Comparison of ENCODE assay signal across 19 cellular contexts in genomic region chr22:27004434-27004833, GRCh38.
DNase-seq lines count a peak whose midpoint lies in the region; ATAC-seq and TF ChIP-seq lines count a peak whose summit lies in the region.
"Had no signal": no experiment of that assay in that cellular context is flagged by ENCODE, and none has a peak within 500 bp of the region (broad histone marks: within the 10 kb centered on the region; RNA-seq: fewer than 3 reads in every experiment).

No MANE protein-coding gene starts in this region.

- no peaks in the 10 kb centered on the region for H3K9me3 ChIP-seq in iPS-20b (ENCODE audit: insufficient read depth, low read depth, low read length)

- H3K27me3 Mint-ChIP-seq in GM23338 (ENCODE audit: insufficient read depth, low read depth, poor library complexity) (peaks cover 2% of the 10 kb centered on the region), WTC11 (ENCODE audit: low read depth) (no peaks in the 10 kb centered on the region), T-cell (peaks cover 0 to 11% of the 10 kb centered on the region in 2 donors)

- peak overlapping the region; percentile 2; the same call in 1 of the 2 replicates for H3K9ac ChIP-seq in iPS-20b (ENCODE audit: low read depth, low read length)

- H3K27ac ChIP-seq in GM23338 (ENCODE audit: low read depth) (no peak overlapping the region), iPS-20b (ENCODE audit: low read length) (no peak overlapping the region)

- H3K4me1 Mint-ChIP-seq in GM23338 = peaks cover 17% of the 10 kb centered on the region
- peaks cover 28% of the 10 kb centered on the region for H3K4me1 Mint-ChIP-seq in WTC11
- no peaks in the 10 kb centered on the region for H3K4me1 Mint-ChIP-seq in T-cell
- H3K4me1 Mint-ChIP-seq: CD8-positive, alpha-beta memory T cell had no signal

- POLR2A ChIA-PET in WTC11 (lab: Charles Lee) = no interaction called here
- POLR2A ChIA-PET in T-cell (lab: Charles Lee) = no interaction called here

- peak; percentile 77 for DNase-seq in GM23338 (ENCODE audit: low spot score)
- peak; percentile 30 for DNase-seq in NAMALWA (ENCODE audit: low spot score)
- no peak for DNase-seq in WTC11 (ENCODE audit: low spot score)
- no peak for DNase-seq in NCI-H69 (lab: John Stamatoyannopoulos, UW)
- DNase-seq in T-cell = no peak
- DNase-seq in NCI-H2171 (lab: John Stamatoyannopoulos, UW) = no peak
- DNase-seq: C1 segment of cervical spinal cord; CD8-positive, alpha-beta memory T cell; HCEC 1CT; KG1; NCI-H1436; NCI-H1930; NCI-H345; NCI-H524 treated with DMSO at 0.1 percent for 48 hours; NK-92 treated with Interleukin-12 subunit alpha and Interleukin-12 subunit beta, amount 100 ng/mL, for 24 hours; SHP77 treated with DMSO at 0.1 percent for 48 hours had no signal

- H3K27me3 ChIP-seq in GM23338 (ENCODE audit: insufficient read depth) (no peaks in the 10 kb centered on the region), iPS-20b (ENCODE audit: insufficient read depth, low read length) (no peaks in the 10 kb centered on the region)

- CTCF ChIA-PET in WTC11 (lab: Charles Lee) = interaction anchor here (0.6 kb wide), 1 partner anchor 262 kb away, joined by 3 read pairs; no protein-coding TSS in a partner anchor
- CTCF ChIA-PET in T-cell (lab: Charles Lee) = no interaction called here

- H3K27ac Mint-ChIP-seq in GM23338 (peak overlapping the region; percentile 79), WTC11 (peak overlapping the region; percentile 23; the same call in 1 of the 2 replicates), T-cell (no peak overlapping the region)
- H3K27ac Mint-ChIP-seq: CD8-positive, alpha-beta memory T cell had no signal

- no peaks in the 10 kb centered on the region for H4K20me1 ChIP-seq in GM23338 (replicated peaks; ENCODE audit: insufficient read depth)

- H3K79me2 ChIP-seq in GM23338 (replicated peaks; ENCODE audit: insufficient read depth) = no peaks in the 10 kb centered on the region

- ATAC-seq in GM23338 (peak; percentile 99), WTC11 (peak; percentile 99), T-cell (replicated peaks in 1 of 4) (no peak), GM19467 (IDR thresholded peaks at IDR 0.05; ENCODE audit: unreplicated experiment) (no peak)
- ATAC-seq: SK-N-SH treated with all-trans-retinoic acid at 6 μM for 48 hours had no signal

- peaks cover 3% of the 10 kb centered on the region; the same call in 1 of the 3 replicates for H3K36me3 Mint-ChIP-seq in GM23338 (ENCODE audit: low read depth)
- no peaks in the 10 kb centered on the region for H3K36me3 Mint-ChIP-seq in WTC11
- H3K36me3 Mint-ChIP-seq in T-cell = no peaks in the 10 kb centered on the region
- H3K36me3 Mint-ChIP-seq: CD8-positive, alpha-beta memory T cell had no signal

- TF ChIP-seq CTCF in GM23338 (conservative IDR thresholded peaks at IDR 0.05; ENCODE audit: low read depth in 2 of 2) (no peak), WTC11 (IDR thresholded peaks at IDR 0.05) (no peak)

- H3F3A ChIP-seq in GM23338 (replicated peaks; ENCODE audit: low read depth) = no peaks in the 10 kb centered on the region

- no peaks in the 10 kb centered on the region for H3K36me3 ChIP-seq in GM23338 (ENCODE audit: insufficient read depth)
- no peaks in the 10 kb centered on the region for H3K36me3 ChIP-seq in iPS-20b (ENCODE audit: insufficient read depth, low read depth, low read length)

- H3K4me3 ChIP-seq in GM23338 (no peak overlapping the region), iPS-20b (ENCODE audit: low read length) (no peak overlapping the region; the same call in 1 of the 2 replicates)

- H3K4me1 ChIP-seq in GM23338 (ENCODE audit: insufficient read depth) (peaks cover 7% of the 10 kb centered on the region; the same call in 1 of the 2 replicates), iPS-20b (ENCODE audit: insufficient read depth, low read length) (peaks cover 6% of the 10 kb centered on the region; the same call in 1 of the 2 replicates)

- no peak overlapping the region for H2AFZ ChIP-seq in GM23338

- peaks cover 4% of the 10 kb centered on the region; the same call in 2 of the 3 replicates for H3K9me3 Mint-ChIP-seq in GM23338
- peaks cover 6% of the 10 kb centered on the region for H3K9me3 Mint-ChIP-seq in WTC11
- H3K9me3 Mint-ChIP-seq in T-cell = no peaks in the 10 kb centered on the region

- H3K9me2 ChIP-seq in GM23338 (ENCODE audit: insufficient read depth) = peaks cover 7% of the 10 kb centered on the region

- peak overlapping the region; percentile 10; the same call in 1 of the 2 replicates for H3K4me2 ChIP-seq in GM23338

- H3K4me3 Mint-ChIP-seq in GM23338 (no peak overlapping the region), WTC11 (no peak overlapping the region), T-cell (no peak overlapping the region)
- H3K4me3 Mint-ChIP-seq: CD8-positive, alpha-beta memory T cell had no signal

TF ChIP-seq in WTC11, 78 proteins besides CTCF, POLR2A, EP300 and RAD21:
- TF ChIP-seq ESRRA (CRISPR knock-in tag; IDR thresholded peaks at IDR 0.05; ENCODE audit: borderline replicate concordance) (no peak), ZNF416 (CRISPR knock-in tag; IDR thresholded peaks at IDR 0.05) (no peak), NR3C1 (CRISPR knock-in tag; conservative IDR thresholded peaks at IDR 0.05; ENCODE audit: low read depth) (no peak), USF2 (CRISPR knock-in tag; IDR thresholded peaks at IDR 0.05) (peak; percentile 93), ATF6 (CRISPR knock-in tag; IDR thresholded peaks at IDR 0.05) (no peak), SP1 (CRISPR knock-in tag; conservative IDR thresholded peaks at IDR 0.05) (peak; percentile 79), USF1 (CRISPR knock-in tag; IDR thresholded peaks at IDR 0.05) (peak; percentile 88)

Comparison
In these comparisons a context has a peak if more than half of its experiments do, and no peak if none do; other contexts are left out.
1. ATAC-seq: peak in GM23338 (single experiment) and WTC11 (single experiment); none in T-cell (0 of 4) and GM19467 (single experiment).
2. DNase-seq: peak in GM23338 (single experiment) and NAMALWA (single experiment); none in WTC11 (single experiment), NCI-H69 (single experiment), T-cell (0 of 34) and NCI-H2171 (single experiment).
3. H3K27ac Mint-ChIP-seq: peak in GM23338 (single experiment) and WTC11 (single experiment); none in T-cell (0 of 2).